Comparison of ENCODE assay signal across 18 cellular contexts in the genomic region with DNA sequence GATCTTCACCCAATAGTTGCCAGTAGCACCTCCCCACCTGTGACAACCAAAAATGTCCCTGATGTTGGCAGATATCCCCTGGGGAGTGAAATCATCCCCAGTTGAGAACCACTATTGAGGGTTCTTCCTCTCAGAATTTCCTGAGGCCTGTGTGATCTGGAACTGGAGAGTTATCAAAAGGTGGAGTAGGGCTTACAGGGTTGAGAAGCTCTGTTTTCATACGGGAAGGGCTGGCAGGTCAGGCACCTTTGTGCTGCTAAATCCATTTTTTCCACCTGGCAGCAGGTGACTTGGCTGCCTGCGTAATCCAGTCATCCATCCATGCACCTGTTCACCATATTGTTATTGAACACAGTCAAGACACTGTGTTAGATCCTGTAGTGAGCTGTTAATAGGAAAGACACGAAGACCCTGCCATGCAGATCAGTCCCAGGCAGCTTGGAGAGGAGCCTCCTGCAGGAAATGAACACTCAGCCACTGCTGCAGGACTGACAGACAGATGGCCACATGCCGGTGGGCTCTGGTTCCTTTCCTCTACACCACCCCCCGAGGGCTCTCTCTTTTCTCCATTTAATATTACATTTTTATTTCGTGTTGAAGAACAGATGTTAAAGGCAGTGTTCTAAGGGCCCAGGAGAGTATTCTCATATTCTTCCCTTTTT. TPM values are rescaled to one million over a fixed set of nuclear protein-coding genes. Genes with fewer than 3 reads are reported as not detected.
DNase-seq lines count a peak whose midpoint lies in the region; ATAC-seq, FAIRE-seq and TF ChIP-seq lines count a peak whose summit lies in the region.
"Had no signal": no experiment of that assay in that cellular context is flagged by ENCODE, and none has a peak within 500 bp of the region (broad histone marks: within the 10 kb centered on the region; RNA-seq: fewer than 3 reads in every experiment).

No MANE protein-coding gene starts in this region.

- no peak for DNase-seq in GM18507 (ENCODE audit: extremely low spot score, insufficient read length, low read depth)
- peak; percentile 58 for DNase-seq in Karpas-422
- DNase-seq in dermis blood vessel endothelial cell = peak; percentile 35
- DNase-seq in COR-L47 (lab: John Stamatoyannopoulos, UW) = no peak
- no peak for DNase-seq in PC-9
- no peak for DNase-seq in GM03348 (ENCODE audit: low spot score)
- DNase-seq: C1 segment of cervical spinal cord; DMS79; hippocampal formation; NCI-H2029 treated with DMSO at 0.1 percent for 48 hours; NCI-H524; stimulated activated CD4-positive, alpha-beta T cell treated with anti-CD3 and anti-CD28 coated beads, Interleukin-15, amount 100 ng/mL, for 24 hours; testis had no signal

- peaks cover 20% of the 10 kb centered on the region; the same call in 1 of the 2 replicates for H4K20me1 ChIP-seq in Karpas-422 (ENCODE audit: insufficient read depth, low read depth, low read length)
- no peaks in the 10 kb centered on the region; the same call in 1 of the 2 replicates for H4K20me1 ChIP-seq in PC-9 (ENCODE audit: insufficient read depth)

- peak overlapping the region; percentile 30 for H3K4me3 ChIP-seq in Karpas-422 (ENCODE audit: low read length)
- no peak overlapping the region for H3K4me3 ChIP-seq in PC-9
- H3K4me3 ChIP-seq: prostate gland, testis had no signal

- CTCF ChIA-PET in PC-9 (lab: Charles Lee) = no interaction called here

- no peak overlapping the region for H3K27ac ChIP-seq in Karpas-422 (ENCODE audit: low read length)
- no peak overlapping the region for H3K27ac ChIP-seq in PC-9
- H3K27ac ChIP-seq: prostate gland, testis had no signal

- H3K4me1 Mint-ChIP-seq in stimulated activated memory B cell treated with anti-CD40 and anti-IgM and Interleukin-4, amounts not matched to agents 10 μg/mL and 1 μg/mL and 100 μg/mL, for 72 hours = peaks cover 20% of the 10 kb centered on the region

- H3K36me3 ChIP-seq in Karpas-422 (ENCODE audit: insufficient read depth, low read length) (no peaks in the 10 kb centered on the region), PC-9 (ENCODE audit: low read depth) (no peaks in the 10 kb centered on the region)
- H3K36me3 ChIP-seq: prostate gland had no signal

- H3K27me3 Mint-ChIP-seq in stimulated activated memory B cell treated with anti-CD40 and anti-IgM and Interleukin-4, amounts not matched to agents 10 μg/mL and 1 μg/mL and 100 μg/mL, for 72 hours = no peaks in the 10 kb centered on the region

- TF ChIP-seq CTCF in PC-9 (conservative IDR thresholded peaks at IDR 0.05) = no peak

- H3K27me3 ChIP-seq in Karpas-422 (ENCODE audit: low read length) (no peaks in the 10 kb centered on the region; the same call in 1 of the 2 replicates), PC-9 (ENCODE audit: insufficient read depth, low read depth) (peaks cover 55% of the 10 kb centered on the region)
- H3K27me3 ChIP-seq: testis had no signal

- peaks cover 10% of the 10 kb centered on the region for H3K36me3 Mint-ChIP-seq in stimulated activated memory B cell treated with anti-CD40 and anti-IgM and Interleukin-4, amounts not matched to agents 10 μg/mL and 1 μg/mL and 100 μg/mL, for 72 hours

- H3K4me2 ChIP-seq in Karpas-422 (ENCODE audit: low read depth, low read length, poor library complexity, severe bottlenecking) (peak overlapping the region; percentile 53), PC-9 (no peak overlapping the region)

- peak overlapping the region; percentile 29 for H3K4me3 Mint-ChIP-seq in stimulated activated memory B cell treated with anti-CD40 and anti-IgM and Interleukin-4, amounts not matched to agents 10 μg/mL and 1 μg/mL and 100 μg/mL, for 72 hours

- ATAC-seq in stimulated activated memory B cell treated with anti-CD40 and anti-IgM and Interleukin-4, amounts not matched to agents 10 μg/mL and 1 μg/mL and 100 μg/mL, for 72 hours = peak; percentile 0
- ATAC-seq in HG02610 (IDR thresholded peaks at IDR 0.05; ENCODE audit: unreplicated experiment) = no peak
- ATAC-seq: Panc1 had no signal

- H3K9me3 ChIP-seq in Karpas-422 (ENCODE audit: low read length) = no peaks in the 10 kb centered on the region
- no peaks in the 10 kb centered on the region for H3K9me3 ChIP-seq in PC-9 (ENCODE audit: insufficient read depth, low read depth)
- H3K9me3 ChIP-seq: prostate gland, testis had no signal

- H3K9ac ChIP-seq in Karpas-422 (ENCODE audit: low read length) = no peak overlapping the region

- intact Hi-C loops in PC-9 (cut with micrococcal nuclease; ENCODE audit: unreplicated experiment) = no loop called here

- H3K4me1 ChIP-seq in Karpas-422 (ENCODE audit: low read length) = peaks cover 49% of the 10 kb centered on the region
- H3K4me1 ChIP-seq in PC-9 (replicated peaks; ENCODE audit: insufficient read depth) = no peaks in the 10 kb centered on the region
- H3K4me1 ChIP-seq: prostate gland, testis had no signal

- no peaks in the 10 kb centered on the region for H3F3A ChIP-seq in PC-9 (ENCODE audit: insufficient read depth, low read depth)

- H3K79me2 ChIP-seq in Karpas-422 (ENCODE audit: low read length) = no peaks in the 10 kb centered on the region
- no peaks in the 10 kb centered on the region for H3K79me2 ChIP-seq in PC-9 (ENCODE audit: low read depth)

- POLR2A ChIA-PET in PC-9 (lab: Charles Lee; ENCODE audit: unreplicated experiment) = no interaction called here

- H3K9me2 ChIP-seq in Karpas-422 (replicated peaks; ENCODE audit: insufficient read depth, low read length) (no peaks in the 10 kb centered on the region), PC-9 (ENCODE audit: insufficient read depth) (no peaks in the 10 kb centered on the region)

- H2AFZ ChIP-seq in Karpas-422 (ENCODE audit: low read length) = no peak overlapping the region
- no peak overlapping the region for H2AFZ ChIP-seq in PC-9

- FAIRE-seq in GM18507 (lab: Jason Lieb, UNC) = peak; percentile 67
- FAIRE-seq: H1 had no signal

- H3K9me3 Mint-ChIP-seq in stimulated activated memory B cell treated with anti-CD40 and anti-IgM and Interleukin-4, amounts not matched to agents 10 μg/mL and 1 μg/mL and 100 μg/mL, for 72 hours = no peaks in the 10 kb centered on the region

- no peak overlapping the region for H3K27ac Mint-ChIP-seq in stimulated activated memory B cell treated with anti-CD40 and anti-IgM and Interleukin-4, amounts not matched to agents 10 μg/mL and 1 μg/mL and 100 μg/mL, for 72 hours

- BruUV-seq in PC-9 (replicated peaks; lab: Mats Ljungman, UMichigan) = no TSS peak

RNA-seq across cellular contexts. Expression of gene DUSP22, which starts 5.4 kb away (rescaled TPM):
- 13.2 and 15.7 TPM in 2 replicates for total RNA-seq in Karpas-422 (2014; rRNA removed; shearing (Covaris generic); ENCODE audit: low replicate concordance)
- total RNA-seq in dermis blood vessel endothelial cell = 40.8 and 44.3 TPM in 2 replicates
- total RNA-seq in PC-9 (2021) = 23.7 and 25.5 TPM in 2 replicates

Comparison
In these comparisons a context has a peak if more than half of its experiments do, and no peak if none do; other contexts are left out.
1. DNase-seq: peak in Karpas-422 (single experiment) and dermis blood vessel endothelial cell (single experiment); none in GM18507 (single experiment), COR-L47 (single experiment), PC-9 (0 of 2) and GM03348 (single experiment).